In genomic region chr4:185298728-185299394, GRCh38 we compare ENCODE assay signal across 13 cellular contexts.
DNase-seq lines count a peak whose midpoint lies in the region; TF ChIP-seq lines count a peak whose summit lies in the region.
"Had no signal": no experiment of that assay in that cellular context is flagged by ENCODE, and none has a peak within 500 bp of the region (broad histone marks: within the 10 kb centered on the region; RNA-seq: fewer than 3 reads in every experiment).

No MANE protein-coding gene starts in this region.

- WGBS in trophoblast cell (ENCODE audit: extremely low coverage, insufficient coverage, insufficient read length) = no CpG with 5 or more reads among the region's 11 CpGs

- H2BK5ac ChIP-seq in trophoblast cell (ENCODE audit: low read depth, low read length, poor library complexity) = no peak overlapping the region

- H3K36me3 Mint-ChIP-seq in chondrocyte (ENCODE audit: low read depth) = peaks cover 25% of the 10 kb centered on the region
- H3K36me3 Mint-ChIP-seq in T-helper 2 cell treated with Interferon-gamma antibody and Interleukin-4, amounts not matched to agents 5 μg/mL and 100 μg/mL, for 36 hours (ENCODE audit: low read depth) = peaks cover 12% of the 10 kb centered on the region

- H3K27ac Mint-ChIP-seq in chondrocyte (ENCODE audit: unreplicated experiment) = peak overlapping the region; percentile 50
- H3K27ac Mint-ChIP-seq in T-helper 2 cell treated with Interferon-gamma antibody and Interleukin-4, amounts not matched to agents 5 μg/mL and 100 μg/mL, for 36 hours = no peak overlapping the region

- H3K4me3 Mint-ChIP-seq in chondrocyte (ENCODE audit: unreplicated experiment) = no peak overlapping the region
- H3K4me3 Mint-ChIP-seq in T-helper 2 cell treated with Interferon-gamma antibody and Interleukin-4, amounts not matched to agents 5 μg/mL and 100 μg/mL, for 36 hours = no peak overlapping the region

- no peak overlapping the region for H2BK12ac ChIP-seq in trophoblast cell (ENCODE audit: low read length)

- H3K4me3 ChIP-seq in trophoblast cell (ENCODE audit: low read depth, low read length) (no peak overlapping the region), Karpas-422 (ENCODE audit: low read length) (no peak overlapping the region)
- H3K4me3 ChIP-seq: A549; BLaER1 treated with 17β-estradiol and CSF1 and Interleukin-3, amounts not matched to agents 10 nM and 100 nM; SJSA1 had no signal

- H3K27me3 ChIP-seq in trophoblast cell (ENCODE audit: insufficient read depth, low read length) = no peaks in the 10 kb centered on the region
- no peaks in the 10 kb centered on the region for H3K27me3 ChIP-seq in Karpas-422 (ENCODE audit: low read length)
- H3K27me3 ChIP-seq: BLaER1 treated with 17β-estradiol and CSF1 and Interleukin-3, amounts not matched to agents 10 nM and 100 nM; SJSA1 had no signal

- no peak overlapping the region for H3K14ac ChIP-seq in trophoblast cell (ENCODE audit: low read length)

- H3K36me3 ChIP-seq in trophoblast cell (ENCODE audit: control insufficient read depth in 1 of 2, insufficient read depth in 2 of 2, low read length in 2 of 2) = peaks cover 3 to 8% of the 10 kb centered on the region in 2 experiments
- H3K36me3 ChIP-seq in Karpas-422 (ENCODE audit: insufficient read depth, low read length) = no peaks in the 10 kb centered on the region; the same call in 1 of the 2 replicates

- no peak overlapping the region for H3K4me2 ChIP-seq in trophoblast cell (ENCODE audit: low read length)
- H3K4me2 ChIP-seq in Karpas-422 (ENCODE audit: low read depth, low read length, poor library complexity, severe bottlenecking) = no peak overlapping the region
- H3K4me2 ChIP-seq: A549; BLaER1 treated with 17β-estradiol and CSF1 and Interleukin-3, amounts not matched to agents 10 nM and 100 nM had no signal

- no peak overlapping the region for H4K12ac ChIP-seq in trophoblast cell (ENCODE audit: low read depth, low read length)

- no peak overlapping the region for H3K27ac ChIP-seq in trophoblast cell (ENCODE audit: low read depth, low read length)
- no peak overlapping the region for H3K27ac ChIP-seq in Karpas-422 (ENCODE audit: low read length)
- H3K27ac ChIP-seq: A549; BLaER1 treated with 17β-estradiol and CSF1 and Interleukin-3, amounts not matched to agents 10 nM and 100 nM; SJSA1 had no signal

- H3K23ac ChIP-seq in trophoblast cell (ENCODE audit: low read length) = no peak overlapping the region

- DNase-seq in DMS79 treated with DMSO at 0.1 percent for 48 hours (lab: John Stamatoyannopoulos, UW) = peak; percentile 41
- peak; percentile 11 to 48 for DNase-seq in NCI-H187 (lab: John Stamatoyannopoulos, UW)
- DNase-seq in chondrocyte (ENCODE audit: low spot score) = no peak
- DNase-seq in trophoblast cell = peak; percentile 89 to 95
- no peak for DNase-seq in epidermal melanocyte (ENCODE audit: insufficient read length, low spot score)
- DNase-seq in T-helper 2 cell treated with Interferon-gamma antibody and Interleukin-4, amounts not matched to agents 5 μg/mL and 100 μg/mL, for 36 hours (ENCODE audit: low spot score) = no peak
- no peak for DNase-seq in cerebellum (ENCODE audit: low spot score)
- DNase-seq in Karpas-422 = no peak
- DNase-seq: NCI-H2029 treated with DMSO at 0.1 percent for 48 hours, NCI-H524 had no signal

- no peak overlapping the region for H3K4ac ChIP-seq in trophoblast cell (ENCODE audit: low read depth, low read length)

- no peaks in the 10 kb centered on the region for H3K9me3 Mint-ChIP-seq in chondrocyte (ENCODE audit: low read depth)
- H3K9me3 Mint-ChIP-seq in T-helper 2 cell treated with Interferon-gamma antibody and Interleukin-4, amounts not matched to agents 5 μg/mL and 100 μg/mL, for 36 hours = no peaks in the 10 kb centered on the region

- H3K9me2 ChIP-seq in Karpas-422 (replicated peaks; ENCODE audit: insufficient read depth, low read length) = no peaks in the 10 kb centered on the region

- H2AK5ac ChIP-seq in trophoblast cell (ENCODE audit: low read length) = no peak overlapping the region

- H2AFZ ChIP-seq in trophoblast cell (ENCODE audit: insufficient read depth, low read length, poor library complexity) (no peak overlapping the region), Karpas-422 (ENCODE audit: low read length) (no peak overlapping the region)

- H3K4me1 ChIP-seq in trophoblast cell (ENCODE audit: control insufficient read depth in 1 of 2, insufficient read depth in 2 of 2, low read length in 2 of 2) (peaks cover 0 to 3% of the 10 kb centered on the region in 2 experiments), Karpas-422 (ENCODE audit: low read length) (peaks cover 16% of the 10 kb centered on the region)
- H3K4me1 ChIP-seq: A549, SJSA1 had no signal

- H3K27me3 Mint-ChIP-seq in chondrocyte (ENCODE audit: low read depth) = no peaks in the 10 kb centered on the region
- H3K27me3 Mint-ChIP-seq in T-helper 2 cell treated with Interferon-gamma antibody and Interleukin-4, amounts not matched to agents 5 μg/mL and 100 μg/mL, for 36 hours (ENCODE audit: low read depth) = no peaks in the 10 kb centered on the region

- H3K9ac ChIP-seq in trophoblast cell (ENCODE audit: low read length) (no peak overlapping the region), Karpas-422 (ENCODE audit: low read length) (no peak overlapping the region)
- H3K9ac ChIP-seq: BLaER1 treated with 17β-estradiol and CSF1 and Interleukin-3, amounts not matched to agents 10 nM and 100 nM had no signal

- peaks cover 7% of the 10 kb centered on the region for H3K4me1 Mint-ChIP-seq in chondrocyte (ENCODE audit: low read depth)
- H3K4me1 Mint-ChIP-seq in T-helper 2 cell treated with Interferon-gamma antibody and Interleukin-4, amounts not matched to agents 5 μg/mL and 100 μg/mL, for 36 hours (ENCODE audit: low read depth) = no peaks in the 10 kb centered on the region

- H3K79me2 ChIP-seq in trophoblast cell (ENCODE audit: control insufficient read depth, insufficient read depth, low read length, poor library complexity) (no peaks in the 10 kb centered on the region), Karpas-422 (ENCODE audit: low read length) (peaks cover 19% of the 10 kb centered on the region)

- no peak overlapping the region for H4K8ac ChIP-seq in trophoblast cell (ENCODE audit: low read depth, low read length)

- H3K9me3 ChIP-seq in trophoblast cell (ENCODE audit: insufficient read depth, low read depth, low read length) (peaks cover 2% of the 10 kb centered on the region), Karpas-422 (ENCODE audit: low read length) (no peaks in the 10 kb centered on the region)
- H3K9me3 ChIP-seq: A549, SJSA1 had no signal

- no peak overlapping the region for H2BK120ac ChIP-seq in trophoblast cell (ENCODE audit: insufficient read depth, low read length, poor library complexity)

- no peak overlapping the region for H4K91ac ChIP-seq in trophoblast cell (ENCODE audit: low read depth, low read length)

- no peaks in the 10 kb centered on the region for H4K20me1 ChIP-seq in Karpas-422 (ENCODE audit: insufficient read depth, low read depth, low read length)

- H3K79me1 ChIP-seq in trophoblast cell (ENCODE audit: low read length) = no peaks in the 10 kb centered on the region

- no peak overlapping the region for H3K18ac ChIP-seq in trophoblast cell (ENCODE audit: low read length)

- no peak for TF ChIP-seq CTCF in chondrocyte (IDR thresholded peaks at IDR 0.05)

Comparison
In these comparisons a context has a peak if more than half of its experiments do, and no peak if none do; other contexts are left out.
1. DNase-seq: peak in DMS79 treated with DMSO at 0.1 percent for 48 hours (single experiment), NCI-H187 (2 of 2) and trophoblast cell (2 of 2); none in chondrocyte (single experiment), epidermal melanocyte (single experiment), T-helper 2 cell treated with Interferon-gamma antibody and Interleukin-4, amounts not matched to agents 5 μg/mL and 100 μg/mL, for 36 hours (single experiment), cerebellum (single experiment) and Karpas-422 (single experiment).